In genomic region chr10:107966817-107967216, GRCh38 we compare ENCODE assay signal across 27 cellular contexts.
"Had no signal": no experiment of that assay in that cellular context is flagged by ENCODE, and none has a peak within 500 bp of the region (broad histone marks: within the 10 kb centered on the region; RNA-seq: fewer than 3 reads in every experiment).

No MANE protein-coding gene starts in this region.

- H3K36me3 ChIP-seq: cardiac muscle cell, gastroesophageal sphincter, neutrophil, ovary, right atrium auricular region, transverse colon, vagina had no signal

- H3K27me3 Mint-ChIP-seq: activated B cell treated with CpG ODN at 0.5 μM for 24 hours; activated CD4-positive, alpha-beta T cell treated with anti-CD3 and anti-CD28 coated beads for 36 hours; activated naive CD8-positive, alpha-beta T cell; dendritic cell treated with granulocyte-macrophage colony-stimulating factor and Interleukin-4, amounts not matched to agents 40 ng/mL and 50 ng/mL, for 4 days; stimulated activated naive CD8-positive, alpha-beta T cell treated with anti-CD3 and anti-CD28 coated beads, Interleukin-15, amount 100 ng/mL, for 72 hours; T-helper 17 cell had no signal

- H3K4me3 Mint-ChIP-seq: activated B cell treated with CpG ODN at 0.5 μM for 24 hours; activated CD4-positive, alpha-beta T cell treated with anti-CD3 and anti-CD28 coated beads for 36 hours; activated naive CD8-positive, alpha-beta T cell; activated T-cell treated with anti-CD3 and anti-CD28 coated beads, Interleukin-2, amount 50 U/mL, for 4 hours; dendritic cell treated with granulocyte-macrophage colony-stimulating factor and Interleukin-4, amounts not matched to agents 40 ng/mL and 50 ng/mL, for 4 days; nephron; stimulated activated naive CD8-positive, alpha-beta T cell treated with anti-CD3 and anti-CD28 coated beads, Interleukin-15, amount 100 ng/mL, for 72 hours; T-helper 17 cell had no signal

- ATAC-seq: activated CD4-positive, alpha-beta T cell treated with anti-CD3 and anti-CD28 coated beads for 36 hours; activated T-cell treated with anti-CD3 and anti-CD28 coated beads, Interleukin-2, amount 50 U/mL, for 4 hours; gastroesophageal sphincter; left cardiac atrium; psoas muscle; stimulated activated naive CD8-positive, alpha-beta T cell treated with anti-CD3 and anti-CD28 coated beads, Interleukin-15, amount 100 ng/mL, for 72 hours; T-helper 17 cell had no signal

- H3K4me1 Mint-ChIP-seq: activated B cell treated with CpG ODN at 0.5 μM for 24 hours; activated CD4-positive, alpha-beta T cell treated with anti-CD3 and anti-CD28 coated beads for 36 hours; nephron; stimulated activated naive CD8-positive, alpha-beta T cell treated with anti-CD3 and anti-CD28 coated beads, Interleukin-15, amount 100 ng/mL, for 72 hours; T-helper 17 cell had no signal

- H3K27ac ChIP-seq: cardiac muscle cell, gastroesophageal sphincter, neutrophil, ovary, psoas muscle, right atrium auricular region, transverse colon, vagina had no signal

- H3K4me3 ChIP-seq: cardiac muscle cell, gastroesophageal sphincter, ovary, psoas muscle, right atrium auricular region, transverse colon, vagina had no signal

- DNase-seq: activated B cell treated with CpG ODN at 0.5 μM for 24 hours; activated CD4-positive, alpha-beta T cell treated with anti-CD3 and anti-CD28 coated beads for 36 hours; activated CD4-positive, alpha-beta T cell treated with anti-CD3 and anti-CD28 coated beads, Interleukin-2, amount 50 U/mL, for 48 hours; activated CD8-positive, alpha-beta memory T cell treated with anti-CD3 and anti-CD28 coated beads, Interleukin-2, amount 50 U/mL, for 48 hours; activated naive CD4-positive, alpha-beta T cell; activated T-cell treated with anti-CD3 and anti-CD28 coated beads, Interleukin-2, amount 50 U/mL, for 4 hours; amniotic stem cell; effector CD4-positive, alpha-beta T cell; head of caudate nucleus; hypothalamus; left cardiac atrium; mesenchymal stem cell; ovary; psoas muscle; stimulated activated CD4-positive, alpha-beta T cell treated with anti-CD3 and anti-CD28 coated beads, Interleukin-1b, Interleukin-23, amount 100 ng/mL, for 48 hours; stimulated activated naive CD8-positive, alpha-beta T cell treated with anti-CD3 and anti-CD28 coated beads, Interleukin-15, amount 100 ng/mL, for 72 hours; T-helper 17 cell; transverse colon had no signal

- H3K27me3 ChIP-seq: cardiac muscle cell, gastroesophageal sphincter, neutrophil, ovary, right atrium auricular region, transverse colon, vagina had no signal

- H3K9me3 Mint-ChIP-seq: nephron had no signal

- H3K4me1 ChIP-seq: gastroesophageal sphincter, psoas muscle, right atrium auricular region, transverse colon, vagina had no signal

- H3K36me3 Mint-ChIP-seq: activated naive CD8-positive, alpha-beta T cell had no signal

- H3K27ac Mint-ChIP-seq: activated B cell treated with CpG ODN at 0.5 μM for 24 hours; activated CD4-positive, alpha-beta T cell treated with anti-CD3 and anti-CD28 coated beads for 36 hours; activated naive CD8-positive, alpha-beta T cell; activated T-helper 2 cell treated with anti-CD3 and anti-CD28 coated beads, Interferon-gamma antibody, Interleukin-2, Interleukin-4, amounts not matched to agents 10 μg/mL and 5 μg/mL and 100 μg/mL, durations not matched to agents 14 hours and 24 hours and 36 hours; dendritic cell treated with granulocyte-macrophage colony-stimulating factor and Interleukin-4, amounts not matched to agents 40 ng/mL and 50 ng/mL, for 4 days; nephron; stimulated activated naive CD8-positive, alpha-beta T cell treated with anti-CD3 and anti-CD28 coated beads, Interleukin-15, amount 100 ng/mL, for 72 hours; T-helper 17 cell had no signal

- H3K9me3 ChIP-seq: gastroesophageal sphincter, neutrophil, ovary, right atrium auricular region, transverse colon, vagina had no signal
